ENCODE assay signal across 9 cellular contexts in the genomic region with DNA sequence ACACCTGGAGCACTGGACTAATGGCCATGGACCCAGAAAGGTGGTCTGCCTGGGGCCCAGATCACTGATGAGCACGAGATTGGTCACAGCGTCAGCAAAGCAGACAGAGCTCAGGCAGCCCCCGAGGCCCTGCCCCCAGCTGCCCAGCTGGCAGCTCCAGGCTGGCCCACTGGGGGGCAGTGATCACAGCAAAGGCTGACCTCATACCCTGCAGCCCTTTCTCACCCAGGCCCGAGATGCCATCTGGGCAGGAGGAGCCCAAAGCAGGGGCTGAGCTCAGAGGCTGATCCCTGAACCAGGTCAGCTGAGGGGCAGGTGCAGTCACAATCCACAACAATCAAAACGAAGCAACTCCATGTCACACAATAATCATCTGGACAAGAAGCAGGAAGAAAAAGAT. TPM values are rescaled to one million over a fixed set of nuclear protein-coding genes. Genes with fewer than 3 reads are reported as not detected.
DNase-seq lines count a peak whose midpoint lies in the region; ATAC-seq and TF ChIP-seq lines count a peak whose summit lies in the region.
"Had no signal": no experiment of that assay in that cellular context is flagged by ENCODE, and none has a peak within 500 bp of the region (broad histone marks: within the 10 kb centered on the region; RNA-seq: fewer than 3 reads in every experiment).

No MANE protein-coding gene starts in this region.

- dilution Hi-C loops in IMR-90 (cut with HindIII; ENCODE audit: low sequenced_read_pairs, unreplicated experiment) = no loop called here

- H3K36me3 ChIP-seq in IMR-90 (ENCODE audit: control insufficient read depth, insufficient read depth, low read length) (peaks cover 3% of the 10 kb centered on the region; the same call in 1 of the 2 replicates), neural progenitor cell (no peaks in the 10 kb centered on the region), mucosa of descending colon (ENCODE audit: low read depth) (peaks cover 3% of the 10 kb centered on the region)
- H3K36me3 ChIP-seq: transverse colon had no signal

- H3K4me2 ChIP-seq in IMR-90 (ENCODE audit: low read depth, low read length) (no peak overlapping the region), neural progenitor cell (no peak overlapping the region)

- H3K27me3 Mint-ChIP-seq in neural progenitor cell (ENCODE audit: insufficient read depth, low read depth) = peaks cover 3% of the 10 kb centered on the region

- no peaks in the 10 kb centered on the region for H3K9me3 Mint-ChIP-seq in neural progenitor cell

- H2BK20ac ChIP-seq in IMR-90 (ENCODE audit: low read depth, low read length) = no peak overlapping the region

- DNase-seq in DMS53 (lab: John Stamatoyannopoulos, UW) = peak; percentile 72
- peak; percentile 16 for DNase-seq in IMR-90
- no peak for DNase-seq in astrocyte of the cerebellum (ENCODE audit: low read depth)
- peak; percentile 59 for DNase-seq in neural progenitor cell (ENCODE audit: low spot score)
- no peak for DNase-seq in NCI-H226
- no peak for DNase-seq in mucosa of descending colon
- DNase-seq in mesenteric fat pad (ENCODE audit: low spot score) = no peak
- DNase-seq: transverse colon had no signal

- H3K4me3 ChIP-seq in IMR-90 (ENCODE audit: insufficient read depth, low read depth, low read length) (no peak overlapping the region), astrocyte of the cerebellum (ENCODE audit: low read depth, low read length) (no peak overlapping the region), neural progenitor cell (no peak overlapping the region), mucosa of descending colon (no peak overlapping the region)
- H3K4me3 ChIP-seq: transverse colon had no signal

- no peak overlapping the region for H3K27ac Mint-ChIP-seq in neural progenitor cell

- peaks cover 2% of the 10 kb centered on the region for H3K36me3 Mint-ChIP-seq in neural progenitor cell

- H4K91ac ChIP-seq in IMR-90 (ENCODE audit: insufficient read depth, low read depth, low read length) = no peak overlapping the region

- H2AFZ ChIP-seq in IMR-90 (replicated peaks; ENCODE audit: low read length, poor library complexity) (no peak overlapping the region), neural progenitor cell (replicated peaks) (no peak overlapping the region)

- no peak overlapping the region for H2BK5ac ChIP-seq in IMR-90 (ENCODE audit: low read depth, low read length, poor library complexity, severe bottlenecking)

- no peak overlapping the region for H4K5ac ChIP-seq in IMR-90 (ENCODE audit: low read depth, low read length)

- intact Hi-C loops in IMR-90 (cut with micrococcal nuclease) = no loop called here
- intact Hi-C loops in mucosa of descending colon (cut with DNase I, micrococcal nuclease) = no loop called here

- no TSS peak for BruUV-seq in IMR-90 (replicated peaks; lab: Mats Ljungman, UMichigan)

- POLR2A ChIA-PET in IMR-90 (lab: Charles Lee; ENCODE audit: unreplicated experiment) = no interaction called here

- ATAC-seq in IMR-90 (ENCODE audit: low read depth) (peak; percentile 14; the same call in 1 of the 2 replicates), esophagus mucosa (no peak), mucosa of descending colon (no peak)

- H3F3A ChIP-seq in neural progenitor cell (ENCODE audit: low read depth) = peaks cover 8% of the 10 kb centered on the region

- no peak overlapping the region for H2BK15ac ChIP-seq in IMR-90 (ENCODE audit: low read depth, low read length)

- no peak overlapping the region for H2AK9ac ChIP-seq in IMR-90 (replicated peaks; ENCODE audit: low read depth, low read length, poor library complexity)

- no peaks in the 10 kb centered on the region for H3K79me2 ChIP-seq in neural progenitor cell (ENCODE audit: low read depth)

- H3K4me1 ChIP-seq in IMR-90 (ENCODE audit: control insufficient read depth, insufficient read depth, low read length) = peaks cover 2% of the 10 kb centered on the region; the same call in 1 of the 2 replicates
- H3K4me1 ChIP-seq in neural progenitor cell = no peaks in the 10 kb centered on the region
- H3K4me1 ChIP-seq in mucosa of descending colon (ENCODE audit: low read depth) = peaks cover 8% of the 10 kb centered on the region

- no peak overlapping the region for H3K4me3 Mint-ChIP-seq in neural progenitor cell

- no peak overlapping the region for H3K18ac ChIP-seq in IMR-90 (ENCODE audit: low read depth, low read length)

- H3K27me3 ChIP-seq in IMR-90 (ENCODE audit: control insufficient read depth, insufficient read depth, low read length) (no peaks in the 10 kb centered on the region), neural progenitor cell (peaks cover 24% of the 10 kb centered on the region)
- H3K27me3 ChIP-seq: transverse colon had no signal

- no peak overlapping the region for H3K14ac ChIP-seq in IMR-90 (replicated peaks; ENCODE audit: low read depth, low read length)

- CTCF ChIA-PET in IMR-90 (lab: Yijun Ruan, JAX) = interaction anchor here (1.1 kb wide), 1 partner anchor 17 kb away, joined by 4 read pairs; no protein-coding TSS in a partner anchor

- no peak overlapping the region for H4K8ac ChIP-seq in IMR-90 (ENCODE audit: low read depth in 2 of 2, low read length in 2 of 2)

- in situ Hi-C loops in IMR-90 (cut with MboI; ENCODE audit: low sequenced_read_pairs) = no loop called here
- in situ Hi-C loops in astrocyte of the cerebellum (cut with HindIII; ENCODE audit: low sequenced_read_pairs) = no loop called here

- peak; percentile 48 for TF ChIP-seq CTCF in IMR-90 (conservative IDR thresholded peaks at IDR 0.05; ENCODE audit: low read depth, low read length)
- peak; percentile 48 for TF ChIP-seq CTCF in astrocyte of the cerebellum (IDR thresholded peaks at IDR 0.05; ENCODE audit: low read depth, low read length, missing control alignments)
- peak; percentile 47 for TF ChIP-seq CTCF in neural progenitor cell (IDR thresholded peaks at IDR 0.05)
- no peak for TF ChIP-seq CTCF in mucosa of descending colon (IDR thresholded peaks at IDR 0.05)

- H3K79me1 ChIP-seq in IMR-90 (ENCODE audit: low read depth in 1 of 2, low read length in 2 of 2) = peaks cover 0 to 13% of the 10 kb centered on the region in 2 experiments; a peak in 2 of 4 replicates

- peaks cover 17% of the 10 kb centered on the region for H3K4me1 Mint-ChIP-seq in neural progenitor cell

- WGBS in IMR-90 (ENCODE audit: extremely low coverage in 2 of 2, insufficient read length in 1 of 2), 2 experiments = 70% methylated on average over 2 of the region's 5 CpGs; no CpG with 5 or more reads in 1 of the 2 experiments

- H2BK120ac ChIP-seq in IMR-90 (ENCODE audit: low read depth, low read length) = no peak overlapping the region

- H3K9me1 ChIP-seq in IMR-90 (ENCODE audit: insufficient read depth, low read length) = peaks cover 8% of the 10 kb centered on the region; the same call in 1 of the 2 replicates

- no peak overlapping the region for H2AK5ac ChIP-seq in IMR-90 (ENCODE audit: low read depth, low read length)

- no peak for TF ChIP-seq POLR2A in IMR-90 (IDR thresholded peaks at IDR 0.05; ENCODE audit: low read depth, low read length)

- no peaks in the 10 kb centered on the region for H3K9me3 ChIP-seq in IMR-90 (ENCODE audit: control insufficient read depth, insufficient read depth, low read length)
- no peaks in the 10 kb centered on the region for H3K9me3 ChIP-seq in neural progenitor cell (ENCODE audit: low read depth)
- H3K9me3 ChIP-seq in mucosa of descending colon = no peaks in the 10 kb centered on the region
- H3K9me3 ChIP-seq: transverse colon had no signal

- H4K20me1 ChIP-seq in IMR-90 (ENCODE audit: insufficient read depth, low read length) (no peaks in the 10 kb centered on the region), neural progenitor cell (ENCODE audit: low read depth) (peaks cover 11% of the 10 kb centered on the region)

- TF ChIP-seq RAD21 in IMR-90 (IDR thresholded peaks at IDR 0.05; ENCODE audit: low read length) = peak; percentile 45

- no peak overlapping the region for H3K56ac ChIP-seq in IMR-90 (ENCODE audit: extremely low read depth, insufficient read depth, low read length)

- no peak overlapping the region for H3K4ac ChIP-seq in IMR-90 (ENCODE audit: low read depth, low read length)

- H3K9ac ChIP-seq in IMR-90 (ENCODE audit: low read depth, low read length) (no peak overlapping the region), neural progenitor cell (no peak overlapping the region)

- no peak overlapping the region for H3K27ac ChIP-seq in IMR-90 (ENCODE audit: insufficient read depth, low read length)
- no peak overlapping the region for H3K27ac ChIP-seq in neural progenitor cell
- H3K27ac ChIP-seq: transverse colon had no signal

- no peak overlapping the region for H3K23ac ChIP-seq in IMR-90 (ENCODE audit: low read depth, low read length)

TF ChIP-seq in IMR-90, 13 proteins besides CTCF, POLR2A, EP300 and RAD21:
- TF ChIP-seq NFE2L2 (IDR thresholded peaks at IDR 0.05; ENCODE audit: low read depth, low read length) = no peak
- peak; percentile 41 for TF ChIP-seq SMC3 (IDR thresholded peaks at IDR 0.05; ENCODE audit: low read depth, low read length)
- peak; percentile 47; the same call in 1 of the 2 replicates for TF ChIP-seq MAZ (IDR thresholded peaks at IDR 0.05; ENCODE audit: borderline replicate concordance, low read depth, low read length)

RNA-seq across cellular contexts. Expression of gene MAP1LC3A, which starts 4.1 kb away (rescaled TPM):
- total RNA-seq in IMR-90 (2012; rRNA removed) = 10.0 and 12.5 TPM in 2 replicates
- 39.7 and 50.7 TPM in 2 replicates for polyA plus RNA-seq in IMR-90 (2012; rRNA removed)
- 42.3 and 104 TPM in 2 replicates for polyA plus RNA-seq in IMR-90 (2012; cell fraction: cytosol; rRNA removed)
- 149 and 281 TPM in 2 replicates for polyA plus RNA-seq in IMR-90 (2012; cell fraction: nucleus; rRNA removed; ENCODE audit: low replicate concordance)
- total RNA-seq in neural progenitor cell (ENCODE audit: low replicate concordance) = 5.5 and 8.5 TPM in 2 replicates
- total RNA-seq in esophagus mucosa = 7.0 TPM
- 10 to 100 TPM; 30.6 to 61.6 (median 47.8) TPM for total RNA-seq in mucosa of descending colon
- total RNA-seq in mesenteric fat pad = 48.1 TPM

RNA-seq across cellular contexts. Expression of gene DYNLRB1, which starts 46.4 kb away (rescaled TPM):
- total RNA-seq in IMR-90 (2012; rRNA removed) (78.0 and 82.4 TPM in 2 replicates), neural progenitor cell (ENCODE audit: low replicate concordance) (73.1 and 106 TPM in 2 replicates), esophagus mucosa (80.7 TPM), mucosa of descending colon (100 to 1,000 TPM; 110 to 137 (median 119) TPM), mesenteric fat pad (131 TPM)
- polyA plus RNA-seq in IMR-90 (2012; rRNA removed) = 380 and 406 TPM in 2 replicates
- 425 and 634 TPM in 2 replicates for polyA plus RNA-seq in IMR-90 (2012; cell fraction: cytosol; rRNA removed)
- 82.6 and 188 TPM in 2 replicates for polyA plus RNA-seq in IMR-90 (2012; cell fraction: nucleus; rRNA removed; ENCODE audit: low replicate concordance)

Comparison
In these comparisons a context has a peak if more than half of its experiments do, and no peak if none do; other contexts are left out.
1. DNase-seq: peak in DMS53 (single experiment), IMR-90 (single experiment) and neural progenitor cell (single experiment); none in astrocyte of the cerebellum (single experiment), NCI-H226 (single experiment), mucosa of descending colon (0 of 3) and mesenteric fat pad (single experiment).